Comparison of ENCODE assay signal across 8 cellular contexts in genomic region chr1:235367000-235367908, GRCh38. TPM values are rescaled to one million over a fixed set of nuclear protein-coding genes. Genes with fewer than 3 reads are reported as not detected.
DNase-seq lines count a peak whose midpoint lies in the region; ATAC-seq, FAIRE-seq and TF ChIP-seq lines count a peak whose summit lies in the region.

TBCE (plus strand) TSS chr1:235367427; CDS start chr1:235380050, 12,623 bp downstream.

- H3K27me3 Mint-ChIP-seq in natural killer cell treated with Interleukin-12 subunit alpha and Interleukin-12 subunit beta and Interleukin-15 and Interleukin-18, amount 100 ng/mL, for 72 hours: no peaks in the 10 kb centered on the region

- H3F3A ChIP-seq in Loucy (ENCODE audit: low read depth): no peaks in the 10 kb centered on the region

- no peaks in the 10 kb centered on the region for H3K36me3 ChIP-seq in Loucy (ENCODE audit: insufficient read depth, low read length)

- peaks cover 16% of the 10 kb centered on the region for H3K4me1 ChIP-seq in Loucy (ENCODE audit: insufficient read depth, low read length, poor library complexity, severe bottlenecking)

- peak; percentile 100 for ATAC-seq in natural killer cell treated with Interleukin-12 subunit alpha and Interleukin-12 subunit beta and Interleukin-15 and Interleukin-18, amount 100 ng/mL, for 72 hours
- ATAC-seq in stimulated activated naive CD8-positive, alpha-beta T cell treated with anti-CD3 and anti-CD28 coated beads, Interleukin-15, Interleukin-2, amounts not matched to agents 100 U/mL and 50 U/mL, for 24 hours: peak; percentile 99

- H3K36me3 Mint-ChIP-seq in natural killer cell treated with Interleukin-12 subunit alpha and Interleukin-12 subunit beta and Interleukin-15 and Interleukin-18, amount 100 ng/mL, for 72 hours: no peaks in the 10 kb centered on the region

- no peaks in the 10 kb centered on the region for H3K9me3 Mint-ChIP-seq in natural killer cell treated with Interleukin-12 subunit alpha and Interleukin-12 subunit beta and Interleukin-15 and Interleukin-18, amount 100 ng/mL, for 72 hours

- H3K4me1 Mint-ChIP-seq in natural killer cell treated with Interleukin-12 subunit alpha and Interleukin-12 subunit beta and Interleukin-15 and Interleukin-18, amount 100 ng/mL, for 72 hours (ENCODE audit: low read depth in 2 of 2): peaks cover 12 to 33% of the 10 kb centered on the region in 2 donors

- H3K9ac ChIP-seq in Loucy (ENCODE audit: low read depth, low read length, poor library complexity, severe bottlenecking): peak within 1 kb of the TSS; percentile 75

- TF ChIP-seq CTCF in Loucy (conservative IDR thresholded peaks at IDR 0.05; ENCODE audit: low read length) (no peak), fibroblast of pulmonary artery (IDR thresholded peaks at IDR 0.05; ENCODE audit: low read length, missing control alignments) (no peak)

- peaks cover 25% of the 10 kb centered on the region for H3K79me2 ChIP-seq in Loucy (ENCODE audit: insufficient read depth, low read length)

- H2AFZ ChIP-seq in Loucy (ENCODE audit: low read length): peak within 1 kb of the TSS; percentile 96

- peak; percentile 62 for FAIRE-seq in H54 (lab: Jason Lieb, UNC)

- H3K4me3 Mint-ChIP-seq in natural killer cell treated with Interleukin-12 subunit alpha and Interleukin-12 subunit beta and Interleukin-15 and Interleukin-18, amount 100 ng/mL, for 72 hours: peak within 1 kb of the TSS; percentile 97

- H3K27me3 ChIP-seq in Loucy (ENCODE audit: insufficient read depth, low read length, poor library complexity, severe bottlenecking): no peaks in the 10 kb centered on the region

- H3K9me3 ChIP-seq in Loucy (ENCODE audit: insufficient read depth, low read depth, low read length): no peaks in the 10 kb centered on the region

- H3K27ac Mint-ChIP-seq in natural killer cell treated with Interleukin-12 subunit alpha and Interleukin-12 subunit beta and Interleukin-15 and Interleukin-18, amount 100 ng/mL, for 72 hours: peak within 1 kb of the TSS; percentile 77 to 91

- peak; percentile 94 for TF ChIP-seq POLR2A in H54 (IDR thresholded peaks at IDR 0.05; ENCODE audit: low read depth, low read length)

- peak within 1 kb of the TSS; percentile 75 for H3K4me2 ChIP-seq in Loucy (ENCODE audit: low read depth, low read length, poor library complexity, severe bottlenecking)

- DNase-seq in ELF-1 (ENCODE audit: low read depth, low spot score) (peak; percentile 99), H54 (ENCODE audit: insufficient read length, low spot score) (peak; percentile 88), SHP77 treated with DMSO at 0.1 percent for 48 hours (lab: John Stamatoyannopoulos, UW) (peak; percentile 95), fibroblast of pulmonary artery (ENCODE audit: low read depth) (peak; percentile 98)
- DNase-seq in activated effector memory CD4-positive, alpha-beta T cell treated with anti-CD3 and anti-CD28 coated beads, Interleukin-2, amount 50 U/mL, for 16 hours: peak; percentile 95
- peak; percentile 93 for DNase-seq in natural killer cell treated with Interleukin-12 subunit alpha and Interleukin-12 subunit beta and Interleukin-15 and Interleukin-18, amount 100 ng/mL, for 72 hours (ENCODE audit: low spot score)
- DNase-seq in stimulated activated naive CD8-positive, alpha-beta T cell treated with anti-CD3 and anti-CD28 coated beads, Interleukin-15, Interleukin-2, amounts not matched to agents 100 U/mL and 50 U/mL, for 24 hours: peak; percentile 92

- H4K20me1 ChIP-seq in Loucy (ENCODE audit: insufficient read depth, low read length, poor library complexity, severe bottlenecking): no peaks in the 10 kb centered on the region

- peak within 1 kb of the TSS; percentile 86 for H3K4me3 ChIP-seq in Loucy (ENCODE audit: low read length, poor library complexity, severe bottlenecking)
- H3K4me3 ChIP-seq in fibroblast of pulmonary artery (replicated peaks; ENCODE audit: low read depth, low read length): peak within 1 kb of the TSS; percentile 89

- H3K9me2 ChIP-seq in Loucy (replicated peaks; ENCODE audit: low read depth, low read length): no peaks in the 10 kb centered on the region

RNA-seq across cellular contexts. Expression of gene TBCE, which starts in this region (rescaled TPM):
- 10 to 100 TPM; 34.0 to 40.9 TPM for total RNA-seq in natural killer cell treated with Interleukin-12 subunit alpha and Interleukin-12 subunit beta and Interleukin-15 and Interleukin-18, amount 100 ng/mL, for 72 hours

Comparison
In these comparisons a context has a peak if more than half of its experiments do, and no peak if none do; other contexts are left out.
1. Peak in every context shown above with its lines: DNase-seq, ATAC-seq and H3K4me3 ChIP-seq.